ENCODE assay signal across 14 cellular contexts in the genomic region with DNA sequence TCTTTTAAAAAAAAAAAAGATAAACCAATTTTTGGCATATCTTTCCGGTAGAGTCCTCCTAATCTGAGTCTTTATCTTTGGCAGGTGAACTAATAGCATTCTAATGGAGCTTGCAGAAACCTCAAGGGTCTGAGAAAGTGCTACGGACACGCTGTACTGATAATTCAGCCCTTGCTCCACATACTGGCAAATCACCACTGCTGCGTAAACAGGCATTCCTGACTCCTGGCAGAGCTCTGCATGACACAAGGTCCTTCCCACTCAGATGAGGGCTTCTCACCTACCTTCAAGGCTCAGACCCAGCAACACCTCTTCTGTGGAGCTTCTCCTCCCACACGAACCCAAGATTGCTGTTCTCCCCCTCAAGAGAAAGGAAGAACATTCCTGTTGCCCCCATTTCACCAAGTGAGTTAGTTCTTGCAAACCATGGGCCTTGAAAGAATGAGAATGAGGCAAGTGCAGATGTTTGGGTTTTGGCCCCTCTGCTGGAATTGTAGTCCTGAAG.
"Had no signal": no experiment of that assay in that cellular context is flagged by ENCODE, and none has a peak within 500 bp of the region (broad histone marks: within the 10 kb centered on the region; RNA-seq: fewer than 3 reads in every experiment).

No MANE protein-coding gene starts in this region.

- H3K36me3 ChIP-seq: cardiac muscle cell, sigmoid colon, uterus had no signal

- H3K9me3 Mint-ChIP-seq: endodermal cell; nephron; T-helper 1 cell treated with Interleukin-12 subunit alpha and Interleukin-12 subunit beta and Interleukin-4 antibody, amounts not matched to agents 30 μg/mL and 1 μg/mL, for 36 hours had no signal

- H3K27me3 ChIP-seq: cardiac muscle cell, dorsolateral prefrontal cortex, hepatocyte, left lung, sigmoid colon, uterus had no signal

- H3K4me1 ChIP-seq: uterus had no signal

- H3K4me3 ChIP-seq: cardiac muscle cell, dorsolateral prefrontal cortex, hepatocyte, left lung, psoas muscle, sigmoid colon, uterus had no signal

- DNase-seq: activated CD4-positive, CD25-positive, alpha-beta regulatory T cell; activated naive CD4-positive, alpha-beta T cell treated with Interleukin-2 at 50 U/mL for 16 hours; dorsolateral prefrontal cortex; endodermal cell; left lung; psoas muscle; sigmoid colon; stimulated activated CD4-positive, alpha-beta T cell treated with anti-CD3 and anti-CD28 coated beads, Interleukin-1b, Interleukin-23, amount 100 ng/mL, for 48 hours; uterus had no signal

- H3K4me3 Mint-ChIP-seq: endodermal cell; nephron; T-helper 1 cell treated with Interleukin-12 subunit alpha and Interleukin-12 subunit beta and Interleukin-4 antibody, amounts not matched to agents 30 μg/mL and 1 μg/mL, for 36 hours had no signal

- H3K79me2 ChIP-seq: hepatocyte had no signal

- ATAC-seq: left lung had no signal

- H3K27ac Mint-ChIP-seq: endodermal cell; nephron; T-helper 1 cell treated with Interleukin-12 subunit alpha and Interleukin-12 subunit beta and Interleukin-4 antibody, amounts not matched to agents 30 μg/mL and 1 μg/mL, for 36 hours had no signal

- H3K27ac ChIP-seq: cardiac muscle cell, dorsolateral prefrontal cortex, hepatocyte, left lung, psoas muscle, sigmoid colon, uterus had no signal

- H3K4me2 ChIP-seq: hepatocyte had no signal

- H3K9me3 ChIP-seq: left lung, psoas muscle, sigmoid colon, uterus had no signal

- H2AFZ ChIP-seq: hepatocyte had no signal

- FAIRE-seq: keratinocyte had no signal

- H3K4me1 Mint-ChIP-seq: endodermal cell, nephron had no signal
